30 cellular contexts compared by ENCODE assay signal in the genomic region with DNA sequence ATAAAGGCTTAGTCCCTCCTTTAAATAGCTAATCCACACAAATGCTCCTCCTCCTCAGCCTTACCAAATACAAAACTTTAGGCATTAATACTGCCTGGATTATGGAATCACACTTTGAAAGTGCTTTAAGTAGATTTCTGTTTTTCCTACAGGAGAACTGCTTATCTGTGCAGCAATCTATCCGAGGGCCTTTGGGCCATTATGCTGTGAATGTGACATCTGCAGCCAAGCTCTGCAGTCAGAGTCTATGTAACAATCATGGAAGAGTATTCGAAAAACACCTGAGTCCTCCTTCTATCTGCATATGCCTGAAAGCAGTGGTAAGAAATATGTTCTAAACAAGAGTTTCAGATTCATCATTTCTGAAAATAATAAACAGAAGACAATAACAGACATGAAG. TPM values are rescaled to one million over a fixed set of nuclear protein-coding genes. Genes with fewer than 3 reads are reported as not detected.
"Had no signal": no experiment of that assay in that cellular context is flagged by ENCODE, and none has a peak within 500 bp of the region (broad histone marks: within the 10 kb centered on the region; RNA-seq: fewer than 3 reads in every experiment).

No MANE protein-coding gene starts in this region.

- DNase-seq: dermis blood vessel endothelial cell; dorsolateral prefrontal cortex; effector CD4-positive, alpha-beta T cell; effector memory CD4-positive, alpha-beta T cell; erythroblast; esophagus squamous epithelium; foreskin fibroblast; foreskin melanocyte; gastrocnemius medialis; glutamatergic neuron; head of caudate nucleus; heart right ventricle; hippocampal formation; left cardiac atrium; left lung; left ventricle myocardium superior; lower lobe of right lung; mesendoderm; midbrain; naive thymus-derived CD4-positive, alpha-beta T cell; natural killer cell had no signal

- H3K27me3 Mint-ChIP-seq: memory B cell had no signal

- H3K9me3 ChIP-seq: esophagus squamous epithelium, gastrocnemius medialis, heart right ventricle, left lung, lower lobe of right lung had no signal

- ATAC-seq: esophagus mucosa; gastrocnemius medialis; heart right ventricle; left cardiac atrium; left lung; left ventricle myocardium superior; lower lobe of right lung; naive thymus-derived CD4-positive, alpha-beta T cell; natural killer cell had no signal

- H3K27ac ChIP-seq: coronary artery, dorsolateral prefrontal cortex, epithelial cell of prostate, esophagus squamous epithelium, gastrocnemius medialis, heart right ventricle, left lung, lower lobe of right lung had no signal

- H3K4me1 ChIP-seq: esophagus squamous epithelium, gastrocnemius medialis, heart right ventricle, left lung, lower lobe of right lung had no signal

- H3K4me3 Mint-ChIP-seq: memory B cell; naive thymus-derived CD4-positive, alpha-beta T cell; natural killer cell had no signal

- H3K9me3 Mint-ChIP-seq: memory B cell had no signal

- FAIRE-seq: islet of Langerhans, keratinocyte had no signal

- H3K27me3 ChIP-seq: gastrocnemius medialis, heart right ventricle, left lung had no signal

- H3K36me3 Mint-ChIP-seq: memory B cell; naive thymus-derived CD4-positive, alpha-beta T cell; natural killer cell had no signal

- H3K4me3 ChIP-seq: coronary artery, dorsolateral prefrontal cortex, esophagus squamous epithelium, gastrocnemius medialis, heart right ventricle, left lung, lower lobe of right lung had no signal

- H3K36me3 ChIP-seq: esophagus squamous epithelium, gastrocnemius medialis, heart right ventricle, left lung, lower lobe of right lung had no signal

- H3K27ac Mint-ChIP-seq: memory B cell; naive thymus-derived CD4-positive, alpha-beta T cell; natural killer cell had no signal

RNA-seq across cellular contexts. Expression of a gene that starts 16.2 kb away (rescaled TPM):
- total RNA-seq: dermis blood vessel endothelial cell, esophagus mucosa, kidney epithelial cell, left cardiac atrium, left lung, left ventricle myocardium superior, lower lobe of right lung, mononuclear cell, mucosa of gallbladder, natural killer cell had no signal
- polyA plus RNA-seq: naive thymus-derived CD4-positive, alpha-beta T cell had no signal
